In the genomic region with DNA sequence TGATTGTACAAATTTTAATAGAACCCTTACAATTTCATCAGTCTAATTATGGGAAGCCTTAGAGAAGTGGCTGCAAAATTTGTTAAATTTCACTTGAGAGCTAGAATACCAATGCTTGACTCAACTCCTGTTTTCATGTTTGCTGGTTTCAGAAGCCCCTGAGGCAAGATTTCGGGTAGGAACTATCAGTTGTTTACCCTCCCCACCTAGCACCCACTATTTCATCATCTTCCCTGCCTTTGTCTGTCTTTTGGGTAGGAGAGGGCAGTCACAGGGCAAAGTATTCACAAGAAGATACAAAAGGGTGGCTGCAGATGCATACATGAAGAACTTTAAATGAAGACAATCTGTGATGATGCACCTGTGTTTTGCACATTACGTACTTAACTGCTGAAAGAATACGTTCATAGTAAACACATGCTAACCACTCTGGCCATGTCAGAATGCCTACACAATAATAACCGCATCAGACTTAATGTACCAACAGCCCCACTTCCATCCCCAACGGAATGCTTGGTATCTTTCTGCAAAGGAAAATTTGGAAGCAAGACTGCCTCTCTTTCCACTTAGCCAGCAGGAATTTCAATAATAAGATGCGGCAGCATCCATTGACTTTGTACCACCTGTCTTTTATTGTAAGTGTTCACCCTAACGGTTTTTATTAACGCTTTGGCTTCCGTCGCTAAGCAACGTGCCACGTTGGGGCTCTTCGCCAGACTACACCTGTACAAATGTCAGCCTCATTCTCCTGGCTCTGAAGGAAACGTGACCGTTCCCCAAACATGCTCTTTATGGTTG, we compare ENCODE assay signal across 8 cellular contexts. TPM values are rescaled to one million over a fixed set of nuclear protein-coding genes. Genes with fewer than 3 reads are reported as not detected.
DNase-seq lines count a peak whose midpoint lies in the region; TF ChIP-seq lines count a peak whose summit lies in the region.

No MANE protein-coding gene starts in this region.

- H3K27me3 Mint-ChIP-seq in T-helper 1 cell treated with Interleukin-12 subunit alpha and Interleukin-12 subunit beta and Interleukin-4 antibody, amounts not matched to agents 30 μg/mL and 1 μg/mL, for 36 hours (ENCODE audit: low read depth) = peaks cover 22% of the 10 kb centered on the region

- H3K27me3 ChIP-seq in OCI-LY3 (ENCODE audit: low read depth, low read length) (peaks cover 29% of the 10 kb centered on the region), fibroblast of lung (ENCODE audit: control insufficient read depth, insufficient read depth, low read length) (no peaks in the 10 kb centered on the region), spleen (replicated peaks in 1 of 7) (peaks cover 0 to 33% (median 0%) of the 10 kb centered on the region in 7 donors)

- peak overlapping the region; percentile 12 for H3K9ac ChIP-seq in OCI-LY3 (ENCODE audit: low read length)
- H3K9ac ChIP-seq in fibroblast of lung (ENCODE audit: insufficient read depth, low read length) = no peak overlapping the region

- TF ChIP-seq CTCF in OCI-LY3 (IDR thresholded peaks at IDR 0.05; ENCODE audit: low read depth, low read length) (no peak), fibroblast of lung (conservative IDR thresholded peaks at IDR 0.05 in 1 of 2, IDR thresholded peaks at IDR 0.05 in 1 of 2; ENCODE audit: low read depth in 1 of 2, low read length in 2 of 2) (no peak), spleen (IDR thresholded peaks at IDR 0.05 in 8 of 11, conservative IDR thresholded peaks at IDR 0.05 in 3 of 11) (no peak)

- H3K27ac ChIP-seq in OCI-LY3 (ENCODE audit: low read length) (no peak overlapping the region), fibroblast of lung (ENCODE audit: insufficient read depth, low read length) (no peak overlapping the region), spleen (no peak overlapping the region)

- no peak overlapping the region for H3K27ac Mint-ChIP-seq in T-helper 1 cell treated with Interleukin-12 subunit alpha and Interleukin-12 subunit beta and Interleukin-4 antibody, amounts not matched to agents 30 μg/mL and 1 μg/mL, for 36 hours

- H3K9me3 Mint-ChIP-seq in T-helper 1 cell treated with Interleukin-12 subunit alpha and Interleukin-12 subunit beta and Interleukin-4 antibody, amounts not matched to agents 30 μg/mL and 1 μg/mL, for 36 hours = no peaks in the 10 kb centered on the region

- H3K4me2 ChIP-seq in OCI-LY3 (ENCODE audit: low read length) (peak overlapping the region; percentile 89), fibroblast of lung (ENCODE audit: extremely low read depth, insufficient read depth, low read length) (peak overlapping the region; percentile 64)

- H3K4me3 ChIP-seq in OCI-LY3 (ENCODE audit: low read length) (peak overlapping the region; percentile 75), fibroblast of lung (replicated peaks in 1 of 4; ENCODE audit: control extremely low read depth in 1 of 4, insufficient read depth in 1 of 4, low read depth in 3 of 4, low read length in 4 of 4) (peak overlapping the region in 2 of 4 experiments; percentile 53 to 57), spleen (peak overlapping the region in 6 of 8 donors; percentile 35 to 70 (median 45))

- intact Hi-C loops in spleen (cut with DNase I; ENCODE audit: low total_unique reads) = loop anchor here (2.0 kb wide), 1 partner anchor 264 kb away; no protein-coding TSS in a partner anchor

- no peak for DNase-seq in T-helper 1 cell
- DNase-seq in fibroblast of lung (ENCODE audit: low read depth in 2 of 2) = no peak
- no peak for DNase-seq in spleen
- DNase-seq in A172 (ENCODE audit: low spot score) = no peak
- no peak for DNase-seq in stimulated activated CD4-positive, alpha-beta T cell treated with anti-CD3 and anti-CD28 coated beads, Interleukin-4, amount 100 ng/mL, for 4 hours
- DNase-seq in medulla oblongata (ENCODE audit: extremely low spot score) = no peak

- H3K9me3 ChIP-seq in OCI-LY3 (ENCODE audit: insufficient read depth, low read length) (no peaks in the 10 kb centered on the region), fibroblast of lung (ENCODE audit: control insufficient read depth, insufficient read depth, low read depth, low read length) (no peaks in the 10 kb centered on the region), spleen (no peaks in the 10 kb centered on the region)

- peak overlapping the region; percentile 83 for H3K4me3 Mint-ChIP-seq in T-helper 1 cell treated with Interleukin-12 subunit alpha and Interleukin-12 subunit beta and Interleukin-4 antibody, amounts not matched to agents 30 μg/mL and 1 μg/mL, for 36 hours

- TF ChIP-seq POLR2A in spleen (IDR thresholded peaks at IDR 0.05) = no peak

- H3K4me1 ChIP-seq in OCI-LY3 (ENCODE audit: low read length) (peaks cover 21% of the 10 kb centered on the region), fibroblast of lung (ENCODE audit: control insufficient read depth, extremely low read depth, insufficient read depth, low read length) (peaks cover 2% of the 10 kb centered on the region), spleen (peaks cover 9 to 27% (median 19%) of the 10 kb centered on the region in 6 donors)

- H3K36me3 ChIP-seq in OCI-LY3 (replicated peaks; ENCODE audit: low read depth, low read length) = no peaks in the 10 kb centered on the region
- no peaks in the 10 kb centered on the region for H3K36me3 ChIP-seq in fibroblast of lung (ENCODE audit: control insufficient read depth, insufficient read depth, low read length)
- no peaks in the 10 kb centered on the region for H3K36me3 ChIP-seq in spleen

- peak overlapping the region; percentile 64 for H2AFZ ChIP-seq in OCI-LY3 (ENCODE audit: low read depth, low read length)
- H2AFZ ChIP-seq in fibroblast of lung (ENCODE audit: low read length) = no peak overlapping the region

- H3K79me2 ChIP-seq in OCI-LY3 (ENCODE audit: low read length) (no peaks in the 10 kb centered on the region), fibroblast of lung (ENCODE audit: control insufficient read depth, insufficient read depth, low read length) (no peaks in the 10 kb centered on the region)

- 18 to 26% (median 21%) methylated on average over 15 of the region's 15 CpGs for WGBS in spleen, 5 donors

- no peaks in the 10 kb centered on the region for H3K36me3 Mint-ChIP-seq in T-helper 1 cell treated with Interleukin-12 subunit alpha and Interleukin-12 subunit beta and Interleukin-4 antibody, amounts not matched to agents 30 μg/mL and 1 μg/mL, for 36 hours (ENCODE audit: low read depth)

- H4K20me1 ChIP-seq in OCI-LY3 (ENCODE audit: insufficient read depth, low read length) = no peaks in the 10 kb centered on the region
- H4K20me1 ChIP-seq in fibroblast of lung (ENCODE audit: control insufficient read depth, extremely low read depth, insufficient read depth, low read length) = no peaks in the 10 kb centered on the region

- H3K4me1 Mint-ChIP-seq in T-helper 1 cell treated with Interleukin-12 subunit alpha and Interleukin-12 subunit beta and Interleukin-4 antibody, amounts not matched to agents 30 μg/mL and 1 μg/mL, for 36 hours (ENCODE audit: low read depth) = peaks cover 20% of the 10 kb centered on the region

RNA-seq across cellular contexts. Expression of gene TPT1, which starts 30.4 kb away (rescaled TPM):
- total RNA-seq in fibroblast of lung = 2,237 and 3,546 TPM in 2 replicates
- polyA plus RNA-seq in fibroblast of lung = 4,519 and 5,502 TPM in 2 replicates
- polyA plus RNA-seq in fibroblast of lung (2012) = 4,029 and 5,282 TPM in 2 replicates
- 367 and 621 TPM in 2 replicates for polyA minus RNA-seq in fibroblast of lung (ENCODE audit: low replicate concordance)
- total RNA-seq in spleen = 1,000 to 10,000 TPM; 2,558 to 4,574 (median 2,990) TPM
- polyA plus RNA-seq in spleen = over 10,000 TPM in 2 of 3 donors, 1,000 to 10,000 TPM in 1; 9,869 to 10,629 (median 10,206) TPM
- 1,498 and 1,612 TPM in 2 replicates for total RNA-seq in A172 (2014; rRNA removed; shearing (Covaris generic))
